In genomic region chr1:113388621-113389355, GRCh38 we compare ENCODE assay signal across 8 cellular contexts. TPM values are rescaled to one million over a fixed set of nuclear protein-coding genes. Genes with fewer than 3 reads are reported as not detected.
DNase-seq lines count a peak whose midpoint lies in the region; ATAC-seq and TF ChIP-seq lines count a peak whose summit lies in the region.

No MANE protein-coding gene starts in this region.

- no peaks in the 10 kb centered on the region for H3K36me3 Mint-ChIP-seq in natural killer cell treated with Interleukin-12 subunit alpha and Interleukin-12 subunit beta and Interleukin-15 and Interleukin-18, amount 100 ng/mL, for 72 hours

- H3K4me1 ChIP-seq in Panc1 (ENCODE audit: control insufficient read depth, insufficient read depth, low read length): peaks cover 11% of the 10 kb centered on the region

- H3K27me3 ChIP-seq in Panc1 (ENCODE audit: control insufficient read depth, insufficient read depth, low read length): no peaks in the 10 kb centered on the region

- H3K27ac ChIP-seq in Panc1 (ENCODE audit: low read length): peak overlapping the region; percentile 41; the same call in 1 of the 2 replicates

- CTCF ChIA-PET in Panc1 (lab: Charles Lee): no interaction called here

- H3K27me3 Mint-ChIP-seq in natural killer cell treated with Interleukin-12 subunit alpha and Interleukin-12 subunit beta and Interleukin-15 and Interleukin-18, amount 100 ng/mL, for 72 hours: peaks cover 21 to 33% of the 10 kb centered on the region in 2 donors

- peak overlapping the region; percentile 92 for H3K4me3 Mint-ChIP-seq in natural killer cell treated with Interleukin-12 subunit alpha and Interleukin-12 subunit beta and Interleukin-15 and Interleukin-18, amount 100 ng/mL, for 72 hours

- H3K9me3 Mint-ChIP-seq in natural killer cell treated with Interleukin-12 subunit alpha and Interleukin-12 subunit beta and Interleukin-15 and Interleukin-18, amount 100 ng/mL, for 72 hours: peaks cover 3% of the 10 kb centered on the region

- intact Hi-C loops in Panc1 (cut with micrococcal nuclease; ENCODE audit: unreplicated experiment): no loop called here

- peak overlapping the region; percentile 74 to 89 for H3K4me3 ChIP-seq in Panc1 (ENCODE audit: low read depth in 2 of 2, low read length in 2 of 2)

- DNase-seq in activated CD4-positive, alpha-beta T cell treated with anti-CD3 and anti-CD28 coated beads for 48 hours: peak; percentile 11
- DNase-seq in activated CD4-positive, alpha-beta T cell treated with anti-CD3 and anti-CD28 coated beads for 1 hour: no peak
- DNase-seq in Panc1 (ENCODE audit: low read depth, low spot score) (no peak), dermis blood vessel endothelial cell (peak; percentile 26)
- DNase-seq in natural killer cell treated with Interleukin-12 subunit alpha and Interleukin-12 subunit beta and Interleukin-15 and Interleukin-18, amount 100 ng/mL, for 72 hours (ENCODE audit: low spot score): no peak

- no peak overlapping the region for H3K27ac Mint-ChIP-seq in natural killer cell treated with Interleukin-12 subunit alpha and Interleukin-12 subunit beta and Interleukin-15 and Interleukin-18, amount 100 ng/mL, for 72 hours

- H3K4me1 Mint-ChIP-seq in natural killer cell treated with Interleukin-12 subunit alpha and Interleukin-12 subunit beta and Interleukin-15 and Interleukin-18, amount 100 ng/mL, for 72 hours (ENCODE audit: low read depth in 2 of 2): peaks cover 17 to 24% of the 10 kb centered on the region in 2 donors

- ATAC-seq in Panc1: no peak
- no peak for ATAC-seq in natural killer cell treated with Interleukin-12 subunit alpha and Interleukin-12 subunit beta and Interleukin-15 and Interleukin-18, amount 100 ng/mL, for 72 hours
- ATAC-seq in GM18861 (IDR thresholded peaks at IDR 0.05; ENCODE audit: unreplicated experiment): no peak
- ATAC-seq in HG02623 (IDR thresholded peaks at IDR 0.05; ENCODE audit: unreplicated experiment): no peak
- no peak for ATAC-seq in HG02973 (IDR thresholded peaks at IDR 0.05; ENCODE audit: unreplicated experiment)

- POLR2A ChIA-PET in Panc1 (lab: Charles Lee): no interaction called here

- BruUV-seq in Panc1 (replicated peaks; lab: Mats Ljungman, UMichigan): no TSS peak

- peaks cover 3% of the 10 kb centered on the region; the same call in 1 of the 2 replicates for H3K36me3 ChIP-seq in Panc1 (ENCODE audit: control insufficient read depth, insufficient read depth, low read length)

- H3K9me3 ChIP-seq in Panc1 (ENCODE audit: control insufficient read depth, insufficient read depth, low read depth, low read length): no peaks in the 10 kb centered on the region

- no peak; the same call in 1 of the 2 replicates for TF ChIP-seq CTCF in Panc1 (IDR thresholded peaks at IDR 0.05)

- in situ Hi-C loops in Panc1 (cut with HindIII; ENCODE audit: low pct_unique_long_range_greater_than_20kb, low sequenced_read_pairs): no loop called here

RNA-seq across cellular contexts. Expression of gene MAGI3, which starts 1.5 kb away (rescaled TPM):
- total RNA-seq in Panc1 (2021; ENCODE audit: unreplicated experiment) (10.9 TPM), dermis blood vessel endothelial cell (13.4 and 15.6 TPM in 2 replicates)
- polyA plus RNA-seq in Panc1 (2012; ENCODE audit: insufficient read length): 3.4 TPM
- total RNA-seq in natural killer cell treated with Interleukin-12 subunit alpha and Interleukin-12 subunit beta and Interleukin-15 and Interleukin-18, amount 100 ng/mL, for 72 hours: 1 to 10 TPM; 1.5 to 3.5 TPM

Comparison
In these comparisons a context has a peak if more than half of its experiments do, and no peak if none do; other contexts are left out.
1. DNase-seq: peak in activated CD4-positive, alpha-beta T cell treated with anti-CD3 and anti-CD28 coated beads for 48 hours (single experiment) and dermis blood vessel endothelial cell (single experiment); none in activated CD4-positive, alpha-beta T cell treated with anti-CD3 and anti-CD28 coated beads for 1 hour (single experiment), Panc1 (single experiment) and natural killer cell treated with Interleukin-12 subunit alpha and Interleukin-12 subunit beta and Interleukin-15 and Interleukin-18, amount 100 ng/mL, for 72 hours (single experiment).